ENCODE assay signal across 8 cellular contexts in genomic region chr5:159316519-159317383, GRCh38. TPM values are rescaled to one million over a fixed set of nuclear protein-coding genes. Genes with fewer than 3 reads are reported as not detected.
A peak's percentile ranks its signal among the peaks of the same experiment; 100 is the strongest.
DNase-seq lines count a peak whose midpoint lies in the region; ATAC-seq, FAIRE-seq and TF ChIP-seq lines count a peak whose summit lies in the region.

No MANE protein-coding gene starts in this region.

- no peaks in the 10 kb centered on the region for H3K36me3 ChIP-seq in smooth muscle cell (ENCODE audit: low read depth)

- H3K27me3 ChIP-seq in smooth muscle cell (ENCODE audit: low read depth), result peaks cover 11% of the 10 kb centered on the region

- H3K27ac ChIP-seq in smooth muscle cell (ENCODE audit: low read depth), result no peak overlapping the region

- peak; percentile 84 for ATAC-seq in activated CD8-positive, alpha-beta T cell treated with anti-CD3 and anti-CD28 coated beads for 36 hours
- no peak for ATAC-seq in GM19328 (IDR thresholded peaks at IDR 0.05; ENCODE audit: unreplicated experiment)
- ATAC-seq in HG02840 (IDR thresholded peaks at IDR 0.05; ENCODE audit: low FRiP score, unreplicated experiment), result no peak

- peaks cover 3% of the 10 kb centered on the region for H3K27me3 Mint-ChIP-seq in activated CD8-positive, alpha-beta T cell treated with anti-CD3 and anti-CD28 coated beads for 36 hours

- no peak overlapping the region for H3K9ac ChIP-seq in smooth muscle cell (ENCODE audit: low read depth)

- intact Hi-C loops in activated CD8-positive, alpha-beta T cell treated with anti-CD3 and anti-CD28 coated beads for 36 hours (cut with micrococcal nuclease), result loop anchor here (1.0 kb wide), 1 partner anchor 160 kb away; no protein-coding TSS in a partner anchor

- no peaks in the 10 kb centered on the region for H3K4me1 ChIP-seq in smooth muscle cell (ENCODE audit: low read depth)

- no peak overlapping the region for H3K27ac Mint-ChIP-seq in activated CD8-positive, alpha-beta T cell treated with anti-CD3 and anti-CD28 coated beads for 36 hours

- peak; percentile 50 for TF ChIP-seq CTCF in activated CD8-positive, alpha-beta T cell treated with anti-CD3 and anti-CD28 coated beads for 36 hours (IDR thresholded peaks at IDR 0.05)
- peak; percentile 48 for TF ChIP-seq CTCF in smooth muscle cell (IDR thresholded peaks at IDR 0.05; ENCODE audit: borderline replicate concordance, insufficient read depth, poor library complexity, severe bottlenecking)

- 81% methylated on average over 9 of the region's 9 CpGs for WGBS in smooth muscle cell (ENCODE audit: low lambda C conversion rate)

- H3K4me3 Mint-ChIP-seq in activated CD8-positive, alpha-beta T cell treated with anti-CD3 and anti-CD28 coated beads for 36 hours, result no peak overlapping the region

- H3K4me3 ChIP-seq in smooth muscle cell, result no peak overlapping the region

- no peaks in the 10 kb centered on the region for H3K79me2 ChIP-seq in smooth muscle cell (ENCODE audit: low read depth)

- FAIRE-seq in GM19239 (lab: Jason Lieb, UNC), result peak; percentile 83

- DNase-seq in COLO829 (ENCODE audit: low spot score) (peak; percentile 17), GM19239 (ENCODE audit: insufficient read length, low spot score) (no peak), NCI-H2227 treated with DMSO at 0.1 percent for 48 hours (lab: John Stamatoyannopoulos, UW) (peak; percentile 1), glomerular endothelial cell (ENCODE audit: extremely low read depth, low read depth, low spot score) (peak; percentile 4), smooth muscle cell (lab: John Stamatoyannopoulos, UW; ENCODE audit: unreplicated experiment) (no peak)
- DNase-seq in activated CD8-positive, alpha-beta T cell treated with anti-CD3 and anti-CD28 coated beads for 36 hours, result peak; percentile 71

- no peak overlapping the region for H3K4me2 ChIP-seq in smooth muscle cell

- CTCF ChIA-PET in activated CD8-positive, alpha-beta T cell treated with anti-CD3 and anti-CD28 coated beads for 36 hours (lab: Charles Lee), result interaction anchor here (0.6 to 3.9 kb wide), 28 partner anchors 9 to 621 kb away, joined by 3 to 66 read pairs (median 4); partner anchors contain the start of gene IL12B

- POLR2A ChIA-PET in activated CD8-positive, alpha-beta T cell treated with anti-CD3 and anti-CD28 coated beads for 36 hours (lab: Charles Lee), result interaction anchor here (0.9 to 1.0 kb wide), 3 partner anchors 8 to 26 kb away, joined by 3 read pairs; no protein-coding TSS in a partner anchor

- no peak overlapping the region for H2AFZ ChIP-seq in smooth muscle cell (ENCODE audit: low read depth)

- H4K20me1 ChIP-seq in smooth muscle cell (ENCODE audit: low read depth), result no peaks in the 10 kb centered on the region

- H3F3A ChIP-seq in smooth muscle cell (ENCODE audit: low read depth), result no peaks in the 10 kb centered on the region

- no peaks in the 10 kb centered on the region for H3K36me3 Mint-ChIP-seq in activated CD8-positive, alpha-beta T cell treated with anti-CD3 and anti-CD28 coated beads for 36 hours (ENCODE audit: low read depth)

- no peaks in the 10 kb centered on the region for H3K9me3 ChIP-seq in smooth muscle cell (replicated peaks; ENCODE audit: low read depth)

- H3K9me3 Mint-ChIP-seq in activated CD8-positive, alpha-beta T cell treated with anti-CD3 and anti-CD28 coated beads for 36 hours, result no peaks in the 10 kb centered on the region

- no peaks in the 10 kb centered on the region for H3K4me1 Mint-ChIP-seq in activated CD8-positive, alpha-beta T cell treated with anti-CD3 and anti-CD28 coated beads for 36 hours (ENCODE audit: low read depth)

RNA-seq across cellular contexts. Expression of gene IL12B, which starts 13.5 kb away (rescaled TPM):
- not detected for total RNA-seq in activated CD8-positive, alpha-beta T cell treated with anti-CD3 and anti-CD28 coated beads for 36 hours
- total RNA-seq in glomerular endothelial cell (not detected in 2 replicates), smooth muscle cell (not detected in 2 replicates)
- polyA plus RNA-seq in smooth muscle cell, result not detected in 2 replicates

RNA-seq across cellular contexts. Expression of gene UBLCP1, which starts 53.7 kb away (rescaled TPM):
- 10 to 100 TPM; 30.6 to 31.6 TPM for total RNA-seq in activated CD8-positive, alpha-beta T cell treated with anti-CD3 and anti-CD28 coated beads for 36 hours
- total RNA-seq in glomerular endothelial cell (27.5 and 28.5 TPM in 2 replicates), smooth muscle cell (44.1 and 45.0 TPM in 2 replicates)
- 30.5 and 32.9 TPM in 2 replicates for polyA plus RNA-seq in smooth muscle cell

Comparison
In these comparisons a context has a peak if more than half of its experiments do, and no peak if none do; other contexts are left out.
1. DNase-seq: peak in COLO829 (single experiment), NCI-H2227 treated with DMSO at 0.1 percent for 48 hours (single experiment), activated CD8-positive, alpha-beta T cell treated with anti-CD3 and anti-CD28 coated beads for 36 hours (single experiment) and glomerular endothelial cell (single experiment); none in GM19239 (single experiment) and smooth muscle cell (single experiment).